Comparison of ENCODE assay signal across 15 cellular contexts in genomic region chr17:58321571-58322525, GRCh38. TPM values are rescaled to one million over a fixed set of nuclear protein-coding genes. Genes with fewer than 3 reads are reported as not detected.
DNase-seq lines count a peak whose midpoint lies in the region; ATAC-seq, FAIRE-seq and TF ChIP-seq lines count a peak whose summit lies in the region.
"Had no signal": no experiment of that assay in that cellular context is flagged by ENCODE, and none has a peak within 500 bp of the region (broad histone marks: within the 10 kb centered on the region; RNA-seq: fewer than 3 reads in every experiment).

No MANE protein-coding gene starts in this region.

- H3K4me1 ChIP-seq in GM12878 (ENCODE audit: control insufficient read depth, insufficient read depth, low read length), result peaks cover 13% of the 10 kb centered on the region
- no peaks in the 10 kb centered on the region for H3K4me1 ChIP-seq in osteoblast (ENCODE audit: insufficient read depth, low read length)
- no peaks in the 10 kb centered on the region for H3K4me1 ChIP-seq in SJCRH30

- peak; percentile 65 for TF ChIP-seq POLR2A in GM12878 (IDR thresholded peaks at IDR 0.05; ENCODE audit: low read depth, low read length)

- H3K36me3 ChIP-seq in GM12878 (ENCODE audit: control insufficient read depth in 2 of 2, insufficient read depth in 2 of 2, low read length in 1 of 2), result peaks cover 0 to 2% of the 10 kb centered on the region in 2 experiments; a peak in 1 of 4 replicates
- H3K36me3 ChIP-seq in osteoblast (ENCODE audit: insufficient read depth, low read length), result no peaks in the 10 kb centered on the region
- H3K36me3 ChIP-seq in SJCRH30, result no peaks in the 10 kb centered on the region
- H3K36me3 ChIP-seq: esophagus squamous epithelium had no signal

- TF ChIP-seq EP300 in GM12878 (IDR thresholded peaks at IDR 0.05; ENCODE audit: borderline replicate concordance in 1 of 2, control insufficient read depth in 1 of 2, low read depth in 2 of 2, low read length in 2 of 2), result no peak

- in situ Hi-C loops in GM12878 (cut with MboI), result no loop called here

- intact Hi-C loops in GM12878 (cut with micrococcal nuclease; ENCODE audit: unreplicated experiment), result no loop called here

- H3K4me3 ChIP-seq in GM12878 (no peak overlapping the region), osteoblast (ENCODE audit: insufficient read depth, low read length) (no peak overlapping the region), SJCRH30 (no peak overlapping the region)
- H3K4me3 ChIP-seq: esophagus squamous epithelium, testis had no signal

- H4K20me1 ChIP-seq in GM12878 (ENCODE audit: control insufficient read depth, insufficient read depth) (no peaks in the 10 kb centered on the region), osteoblast (ENCODE audit: insufficient read depth, low read length) (no peaks in the 10 kb centered on the region)

- TF ChIP-seq CTCF in GM12878 (IDR thresholded peaks at IDR 0.05 in 2 of 3, conservative IDR thresholded peaks at IDR 0.05 in 1 of 3; ENCODE audit: control insufficient read depth in 2 of 3, extremely low read depth in 1 of 3, insufficient read depth in 1 of 3, low read depth in 3 of 3, low read length in 3 of 3) (no peak), osteoblast (IDR thresholded peaks at IDR 0.05; ENCODE audit: extremely low read depth, low read depth, low read length) (no peak)

- CTCF ChIA-PET in GM12878 (lab: Yijun Ruan, JAX), result interaction anchor here (1.1 to 2.7 kb wide), 5 partner anchors 18 to 106 kb away, joined by 3 to 15 read pairs (median 4); no protein-coding TSS in a partner anchor

- H3K27me3 ChIP-seq in GM12878 (replicated peaks in 1 of 2; ENCODE audit: control insufficient read depth in 2 of 2, insufficient read depth in 2 of 2, low read length in 1 of 2) (no peaks in the 10 kb centered on the region; a peak in 1 of 4 replicates), osteoblast (ENCODE audit: insufficient read depth, low read length) (peaks cover 14% of the 10 kb centered on the region), SJCRH30 (no peaks in the 10 kb centered on the region)
- H3K27me3 ChIP-seq: testis had no signal

- H3K9ac ChIP-seq in GM12878 (ENCODE audit: control insufficient read depth, insufficient read depth, low read length), result no peak overlapping the region

- H3K9me3 ChIP-seq in GM12878 (replicated peaks; ENCODE audit: control insufficient read depth, insufficient read depth, low read length) (no peaks in the 10 kb centered on the region), osteoblast (ENCODE audit: low read depth, low read length) (no peaks in the 10 kb centered on the region), SJCRH30 (replicated peaks) (no peaks in the 10 kb centered on the region)
- H3K9me3 ChIP-seq: esophagus squamous epithelium, testis had no signal

- H3K79me2 ChIP-seq in GM12878 (ENCODE audit: control insufficient read depth, insufficient read depth, low read length) (no peaks in the 10 kb centered on the region), osteoblast (ENCODE audit: insufficient read depth, low read length) (no peaks in the 10 kb centered on the region)

- ATAC-seq in GM12878, result no peak
- ATAC-seq: activated CD4-positive, CD25-positive, alpha-beta regulatory T cell treated with anti-CD3 and anti-CD28 coated beads, Interleukin-2, amount 50 U/mL, for 24 hours had no signal

- H3K4me2 ChIP-seq in GM12878 (ENCODE audit: control insufficient read depth, insufficient read depth) (no peak overlapping the region), osteoblast (ENCODE audit: insufficient read depth, low read length) (no peak overlapping the region)

- no peak for FAIRE-seq in GM12878 (lab: Jason Lieb, UNC)
- FAIRE-seq: GM18507 had no signal

- no peak overlapping the region for H2AFZ ChIP-seq in GM12878 (ENCODE audit: control insufficient read depth, low read depth, low read length)
- no peak overlapping the region for H2AFZ ChIP-seq in osteoblast (ENCODE audit: low read length)

- no peak for TF ChIP-seq RAD21 in GM12878 (IDR thresholded peaks at IDR 0.05; ENCODE audit: insufficient read depth, low read depth, low read length)

- SMC1A ChIA-PET in GM12878 (lab: Charles Lee; ENCODE audit: uncharacterized antibody, unreplicated experiment), result interaction anchor here (1.6 to 12.9 kb wide), 2 partner anchors 22 to 96 kb away, joined by 5 to 249 read pairs; partner anchors contain the start of gene RNF43

- 90% methylated on average over 18 of the region's 18 CpGs for WGBS in GM12878 (ENCODE audit: insufficient coverage, insufficient replicate concordance, low lambda C conversion rate, missing lambda C conversion rate)

- POLR2A ChIA-PET in GM12878 (lab: Charles Lee), result interaction anchor here (0.7 to 8.4 kb wide), 3 partner anchors 18 to 67 kb away, joined by 6 to 77 read pairs (median 9); no protein-coding TSS in a partner anchor

- BruUV-seq in GM12878 (replicated peaks; lab: Mats Ljungman, UMichigan), result no TSS peak

- peak; percentile 12 for DNase-seq in activated T-cell treated with anti-CD3 and anti-CD28 coated beads, Interleukin-2, amount 50 U/mL, for 1 hour
- DNase-seq in activated T-cell treated with anti-CD3 and anti-CD28 coated beads for 4 hours (no peak), EH (ENCODE audit: low read depth) (peak; percentile 8), GM12878 (ENCODE audit: low read depth, low spot score) (no peak), osteoblast (ENCODE audit: insufficient read length, low spot score, missing footprints) (peak; percentile 92), SJCRH30 (no peak), NCI-H1048 (lab: John Stamatoyannopoulos, UW) (no peak), NCI-H526 treated with DMSO at 0.1 percent for 48 hours (lab: John Stamatoyannopoulos, UW) (no peak)
- DNase-seq: esophagus squamous epithelium, NCI-H2029 treated with DMSO at 0.1 percent for 48 hours, NCI-H748 treated with DMSO at 0.1 percent for 48 hours, testis had no signal

- RAD21 ChIA-PET in GM12878 (lab: Charles Lee; ENCODE audit: unreplicated experiment), result interaction anchor here (0.6 to 10.9 kb wide), 2 partner anchors 21 to 134 kb away, joined by 3 to 227 read pairs; no protein-coding TSS in a partner anchor

- H3K27ac ChIP-seq in GM12878 (ENCODE audit: control insufficient read depth, insufficient read depth), result no peak overlapping the region
- H3K27ac ChIP-seq in osteoblast (ENCODE audit: low read depth, low read length), result no peak overlapping the region
- no peak overlapping the region for H3K27ac ChIP-seq in SJCRH30
- H3K27ac ChIP-seq: esophagus squamous epithelium, testis had no signal

RNA-seq across cellular contexts. Expression of gene TSPOAP1, which starts 6.7 kb away (rescaled TPM):
- total RNA-seq in GM12878 (2013; cell fraction: nucleolus; rRNA removed), result 52.4 and 53.8 TPM in 2 replicates
- 5.6 and 5.7 TPM in 2 replicates for total RNA-seq in GM12878 (2014; rRNA removed)
- total RNA-seq in GM12878 (2014; rRNA removed; fragmentation: Illumina TruSeq; extraction: Trizol), result 2.8 and 3.6 TPM in 2 replicates
- total RNA-seq in GM12878 (2021), result 6.5 and 8.8 TPM in 2 replicates
- 5.7 TPM for polyA plus RNA-seq in GM12878 (2011; ENCODE audit: low read depth)
- polyA plus RNA-seq in GM12878 (2011; rRNA removed), result 11.6 and 16.4 TPM in 2 replicates
- 12.2 and 16.5 TPM in 2 replicates for polyA plus RNA-seq in GM12878 (2011; cell fraction: cytosol; rRNA removed)
- 164 and 168 TPM in 2 replicates for polyA plus RNA-seq in GM12878 (2011; cell fraction: nucleus; rRNA removed)
- polyA plus RNA-seq in GM12878 (2012), result 9.8 and 14.2 TPM in 2 replicates
- polyA plus RNA-seq in GM12878 (2014; fragmentation: Illumina TruSeq; extraction: Trizol), result 1.2 and 4.2 TPM in 2 replicates
- polyA plus RNA-seq in GM12878 (2014; fragmentation: Nextera tagmentation; extraction: Ambion mirVana), result under 1 TPM in 1 of 2 experiments, not detected in 1; 0.58 TPM
- polyA plus RNA-seq in GM12878 (2014; rRNA removed), result 8.5 and 10.9 TPM in 2 replicates
- polyA plus RNA-seq in GM12878 (2016; fragmentation: Nextera tagmentation; extraction: Ambion mirVana), result 1 to 10 TPM; 2.2 to 3.2 TPM
- 7.2 and 17.1 TPM in 2 replicates for polyA minus RNA-seq in GM12878 (2011; rRNA and poly(A)+ RNA removed)
- 6.4 and 6.7 TPM in 2 replicates for polyA minus RNA-seq in GM12878 (2011; cell fraction: cytosol; rRNA and poly(A)+ RNA removed)
- polyA minus RNA-seq in GM12878 (2011; cell fraction: nucleus; rRNA and poly(A)+ RNA removed), result 16.2 and 33.3 TPM in 2 replicates
- total RNA-seq in osteoblast, result 3.8 and 4.3 TPM in 2 replicates
- total RNA-seq in SJCRH30 (2014; rRNA removed; shearing (Covaris generic)), result 0.53 and 0.58 TPM in 2 replicates

RNA-seq across cellular contexts. Expression of gene SUPT4H1, which starts 30.2 kb away (rescaled TPM):
- total RNA-seq in GM12878 (2013; cell fraction: nucleolus; rRNA removed), result 8.8 and 9.5 TPM in 2 replicates
- 87.9 and 92.8 TPM in 2 replicates for total RNA-seq in GM12878 (2014; rRNA removed)
- total RNA-seq in GM12878 (2014; rRNA removed; fragmentation: Illumina TruSeq; extraction: Trizol), result 70.4 and 83.8 TPM in 2 replicates
- 87.0 and 93.2 TPM in 2 replicates for total RNA-seq in GM12878 (2021)
- polyA plus RNA-seq in GM12878 (2011; ENCODE audit: low read depth), result 90.2 TPM
- polyA plus RNA-seq in GM12878 (2011; rRNA removed), result 230 and 240 TPM in 2 replicates
- polyA plus RNA-seq in GM12878 (2011; cell fraction: cytosol; rRNA removed), result 105 and 107 TPM in 2 replicates
- polyA plus RNA-seq in GM12878 (2011; cell fraction: nucleus; rRNA removed), result 61.5 and 64.9 TPM in 2 replicates
- 88.7 and 95.3 TPM in 2 replicates for polyA plus RNA-seq in GM12878 (2012)
- 98.9 and 112 TPM in 2 replicates for polyA plus RNA-seq in GM12878 (2014; fragmentation: Illumina TruSeq; extraction: Trizol)
- 100 to 1,000 TPM; 148 to 293 TPM for polyA plus RNA-seq in GM12878 (2014; fragmentation: Nextera tagmentation; extraction: Ambion mirVana)
- 94.9 and 102 TPM in 2 replicates for polyA plus RNA-seq in GM12878 (2014; rRNA removed)
- polyA plus RNA-seq in GM12878 (2016; fragmentation: Nextera tagmentation; extraction: Ambion mirVana), result 100 to 1,000 TPM; 143 to 159 TPM
- 60.9 and 80.0 TPM in 2 replicates for polyA minus RNA-seq in GM12878 (2011; rRNA and poly(A)+ RNA removed)
- polyA minus RNA-seq in GM12878 (2011; cell fraction: cytosol; rRNA and poly(A)+ RNA removed), result 11.5 and 19.8 TPM in 2 replicates
- polyA minus RNA-seq in GM12878 (2011; cell fraction: nucleus; rRNA and poly(A)+ RNA removed), result 5.6 and 14.2 TPM in 2 replicates
- 49.9 and 60.7 TPM in 2 replicates for total RNA-seq in osteoblast
- 61.2 and 61.3 TPM in 2 replicates for total RNA-seq in SJCRH30 (2014; rRNA removed; shearing (Covaris generic))

RNA-seq across cellular contexts. Expression of gene MPO, which starts 41.1 kb away (rescaled TPM):
- not detected in 2 replicates for total RNA-seq in GM12878 (2013; cell fraction: nucleolus; rRNA removed)
- 0.05 and 0.06 TPM in 2 replicates for total RNA-seq in GM12878 (2014; rRNA removed)
- total RNA-seq in GM12878 (2014; rRNA removed; fragmentation: Illumina TruSeq; extraction: Trizol), result 0.09 and 0.13 TPM in 2 replicates
- total RNA-seq in GM12878 (2021), result 0.08 and 0.23 TPM in 2 replicates
- polyA plus RNA-seq in GM12878 (2011; ENCODE audit: low read depth), result not detected
- 0.35 and 0.49 TPM in 2 replicates for polyA plus RNA-seq in GM12878 (2011; rRNA removed)
- 0.33 and 0.45 TPM in 2 replicates for polyA plus RNA-seq in GM12878 (2011; cell fraction: cytosol; rRNA removed)
- polyA plus RNA-seq in GM12878 (2011; cell fraction: nucleus; rRNA removed), result 0.10 and 0.19 TPM in 2 replicates
- polyA plus RNA-seq in GM12878 (2012), result 0.08 TPM in 1 of 2 replicates, not detected in the other
- 0.10 TPM in 1 of 2 replicates, not detected in the other for polyA plus RNA-seq in GM12878 (2014; fragmentation: Illumina TruSeq; extraction: Trizol)
- polyA plus RNA-seq in GM12878 (2014; fragmentation: Nextera tagmentation; extraction: Ambion mirVana), result under 1 TPM; 0.10 to 0.26 TPM
- polyA plus RNA-seq in GM12878 (2014; rRNA removed), result 0.14 TPM in 2 replicates
- under 1 TPM; 0.09 to 0.17 TPM for polyA plus RNA-seq in GM12878 (2016; fragmentation: Nextera tagmentation; extraction: Ambion mirVana)
- polyA minus RNA-seq in GM12878 (2011; rRNA and poly(A)+ RNA removed), result 0.15 and 0.37 TPM in 2 replicates
- polyA minus RNA-seq in GM12878 (2011; cell fraction: cytosol; rRNA and poly(A)+ RNA removed), result not detected in 2 replicates
- not detected in 2 replicates for polyA minus RNA-seq in GM12878 (2011; cell fraction: nucleus; rRNA and poly(A)+ RNA removed)
- under 0.01 TPM in 1 of 2 replicates, not detected in the other for total RNA-seq in osteoblast
- 5.2 and 6.4 TPM in 2 replicates for total RNA-seq in SJCRH30 (2014; rRNA removed; shearing (Covaris generic))
- total RNA-seq: activated T-helper 2 cell treated with anti-CD3 and anti-CD28 coated beads, Interferon-gamma antibody, Interleukin-2, Interleukin-4, amounts not matched to agents 10 μg/mL and 5 μg/mL and 100 μg/mL, durations not matched to agents 14 hours and 24 hours and 36 hours; esophagus squamous epithelium had no signal

Comparison
In these comparisons a context has a peak if more than half of its experiments do, and no peak if none do; other contexts are left out.
1. DNase-seq: peak in activated T-cell treated with anti-CD3 and anti-CD28 coated beads, Interleukin-2, amount 50 U/mL, for 1 hour (single experiment), EH (single experiment) and osteoblast (single experiment); none in activated T-cell treated with anti-CD3 and anti-CD28 coated beads for 4 hours (single experiment), GM12878 (single experiment), SJCRH30 (0 of 2), NCI-H1048 (single experiment) and NCI-H526 treated with DMSO at 0.1 percent for 48 hours (single experiment).